Comparison of ENCODE assay signal across 18 cellular contexts in the genomic region with DNA sequence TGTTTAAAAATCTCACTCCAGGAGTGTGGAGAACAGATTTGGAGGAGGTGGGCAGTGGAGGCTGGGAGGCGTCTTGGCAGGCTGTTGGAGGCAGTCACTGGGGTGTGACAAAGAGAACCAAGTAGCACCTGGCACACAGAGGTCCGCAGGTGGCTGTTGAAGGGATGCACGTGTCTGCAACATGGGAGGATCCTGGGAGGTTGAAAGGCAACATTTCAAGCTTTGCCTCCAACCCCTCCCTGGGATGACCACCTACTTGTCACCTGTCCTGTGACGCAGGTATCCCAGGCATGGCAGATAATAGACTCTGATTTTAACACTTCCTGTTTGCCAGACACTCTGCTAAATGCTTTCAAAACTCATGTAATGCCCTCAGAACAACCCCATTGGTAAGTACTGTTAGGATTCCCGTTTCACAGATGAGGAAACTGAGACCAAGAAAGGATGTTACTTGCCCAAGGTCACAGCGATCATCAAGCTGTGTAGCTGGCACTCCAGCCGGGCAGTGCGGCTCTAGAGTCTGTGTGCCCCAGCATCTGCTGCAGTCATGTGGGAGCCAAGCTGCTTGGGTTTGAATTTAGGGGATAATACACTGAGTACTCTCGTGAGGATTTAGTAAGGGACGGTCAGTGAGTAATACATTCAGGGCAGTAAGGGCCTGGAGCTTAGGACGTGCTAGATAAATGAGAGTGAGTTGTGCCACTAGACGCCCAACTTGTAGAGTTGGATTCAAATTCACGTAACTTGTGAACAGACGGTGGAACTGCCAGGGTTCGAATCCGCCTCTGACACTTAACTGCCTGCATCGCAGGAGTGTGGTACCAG.
DNase-seq lines count a peak whose midpoint lies in the region; ATAC-seq and TF ChIP-seq lines count a peak whose summit lies in the region.
"Had no signal": no experiment of that assay in that cellular context is flagged by ENCODE, and none has a peak within 500 bp of the region (broad histone marks: within the 10 kb centered on the region; RNA-seq: fewer than 3 reads in every experiment).

No MANE protein-coding gene starts in this region.

- intact Hi-C loops in OCI-LY7 (cut with micrococcal nuclease; ENCODE audit: unreplicated experiment) (loop anchor here (1.0 kb wide), 1 partner anchor 36 kb away; no protein-coding TSS in a partner anchor), cardiac septum (cut with DNase I) (no loop called here), gastrocnemius medialis (cut with DNase I; ENCODE audit: low total_unique reads) (no loop called here)

- no TSS peak for BruUV-seq in OCI-LY7 (replicated peaks; lab: Mats Ljungman, UMichigan)

- peaks cover 30% of the 10 kb centered on the region for H3K4me1 ChIP-seq in OCI-LY7 (ENCODE audit: insufficient read depth, low read length, poor library complexity, severe bottlenecking)
- H3K4me1 ChIP-seq in gastrocnemius medialis, result no peaks in the 10 kb centered on the region

- H3K4me3 ChIP-seq in OCI-LY7 (ENCODE audit: low read depth, low read length, poor library complexity, severe bottlenecking) (no peak overlapping the region), gastrocnemius medialis (no peak overlapping the region)
- H3K4me3 ChIP-seq: dorsolateral prefrontal cortex, GM12878 had no signal

- POLR2A ChIA-PET in OCI-LY7 (lab: Charles Lee), result no interaction called here

- H3K9me3 ChIP-seq in OCI-LY7 (ENCODE audit: low read length) (no peaks in the 10 kb centered on the region), gastrocnemius medialis (no peaks in the 10 kb centered on the region)

- H3K36me3 ChIP-seq in OCI-LY7 (ENCODE audit: insufficient read depth, low read length), result no peaks in the 10 kb centered on the region
- no peaks in the 10 kb centered on the region for H3K36me3 ChIP-seq in gastrocnemius medialis
- H3K36me3 ChIP-seq: brain microvascular endothelial cell had no signal

- TF ChIP-seq CTCF in OCI-LY7 (conservative IDR thresholded peaks at IDR 0.05; ENCODE audit: low read length), result no peak
- no peak for TF ChIP-seq CTCF in gastrocnemius medialis (IDR thresholded peaks at IDR 0.05 in 4 of 5, conservative IDR thresholded peaks at IDR 0.05 in 1 of 5)

- peak overlapping the region; percentile 31; the same call in 1 of the 2 replicates for H2AFZ ChIP-seq in OCI-LY7 (ENCODE audit: low read length)

- no peaks in the 10 kb centered on the region for H4K20me1 ChIP-seq in OCI-LY7 (ENCODE audit: insufficient read depth, low read length)

- in situ Hi-C loops in gastrocnemius medialis (cut with MboI; ENCODE audit: low sequenced_read_pairs in 4 of 4), result no loop called here

- H3K27ac ChIP-seq in OCI-LY7 (ENCODE audit: low read depth, low read length, poor library complexity, severe bottlenecking) (peak overlapping the region; percentile 50), gastrocnemius medialis (no peak overlapping the region)
- H3K27ac ChIP-seq: brain microvascular endothelial cell, dorsolateral prefrontal cortex, KMS-11 had no signal

- no peaks in the 10 kb centered on the region for H3K9me2 ChIP-seq in OCI-LY7 (ENCODE audit: insufficient read depth, low read length)

- CTCF ChIA-PET in OCI-LY7 (lab: Charles Lee; ENCODE audit: unreplicated experiment), result no interaction called here

- H3K4me2 ChIP-seq in OCI-LY7 (ENCODE audit: low read length), result peak overlapping the region; percentile 43
- H3K4me2 ChIP-seq: KMS-11 had no signal

- TF ChIP-seq POLR2A in gastrocnemius medialis (IDR thresholded peaks at IDR 0.05), result no peak

- H3K27me3 ChIP-seq in gastrocnemius medialis, result peaks cover 0 to 3% (median 0%) of the 10 kb centered on the region in 3 donors
- H3K27me3 ChIP-seq: brain microvascular endothelial cell had no signal

- DNase-seq in DMS53 (lab: John Stamatoyannopoulos, UW) (peak; percentile 89), NCI-H1436 treated with DMSO at 0.1 percent for 48 hours (lab: John Stamatoyannopoulos, UW) (peak; percentile 29), OCI-LY7 (ENCODE audit: low spot score) (peak; percentile 85), kidney tubule cell (ENCODE audit: low spot score) (peak; percentile 2), cardiac septum (ENCODE audit: low spot score) (no peak), NOMO-1 treated with DMSO at 0.1 percent for 48 hours (lab: John Stamatoyannopoulos, UW; ENCODE audit: unreplicated experiment) (no peak), superior temporal gyrus (ENCODE audit: extremely low spot score) (no peak), gastrocnemius medialis (no peak)
- DNase-seq: activated CD4-positive, alpha-beta T cell treated with anti-CD3 and anti-CD28 coated beads, Interleukin-2, amount 10 ng/mL, durations not matched to agents 7 days and 5 days; activated T-cell treated with anti-CD3 and anti-CD28 coated beads for 4 hours; brain microvascular endothelial cell; dorsolateral prefrontal cortex; NCI-H1694 treated with DMSO at 0.1 percent for 48 hours; OCI-M1; stimulated activated CD4-positive, alpha-beta T cell treated with anti-CD3 and anti-CD28 coated beads, Interleukin-2, amount 100 ng/mL, for 24 hours had no signal

- no peaks in the 10 kb centered on the region for H3K79me2 ChIP-seq in OCI-LY7 (ENCODE audit: insufficient read depth, low read depth, low read length)

- no peak for ATAC-seq in gastrocnemius medialis
- ATAC-seq: GM12878, SK-N-SH treated with all-trans-retinoic acid at 6 μM for 48 hours had no signal

Comparison
In these comparisons a context has a peak if more than half of its experiments do, and no peak if none do; other contexts are left out.
1. DNase-seq: peak in DMS53 (single experiment), NCI-H1436 treated with DMSO at 0.1 percent for 48 hours (single experiment), OCI-LY7 (single experiment) and kidney tubule cell (single experiment); none in cardiac septum (single experiment), NOMO-1 treated with DMSO at 0.1 percent for 48 hours (single experiment), superior temporal gyrus (single experiment) and gastrocnemius medialis (0 of 2).